ENCODE assay signal across 2 cellular contexts in genomic region chr7:136412952-136413351, GRCh38.
TF ChIP-seq lines count a peak whose summit lies in the region.

No MANE protein-coding gene starts in this region.

TF ChIP-seq in K562, 482 proteins besides CTCF, POLR2A, EP300 and RAD21 (continued from another document):
- TF ChIP-seq SRSF9 (IDR thresholded peaks at IDR 0.05; ENCODE audit: borderline replicate concordance, low read depth, low read length) (no peak), PRDM10 (IDR thresholded peaks at IDR 0.05; ENCODE audit: partially characterized antibody) (peak; percentile 68), CBX5 (IDR thresholded peaks at IDR 0.05; ENCODE audit: borderline replicate concordance, low read depth) (no peak)

TF ChIP-seq in GM23338, 12 proteins besides CTCF, POLR2A, EP300 and RAD21 (continued from another document):
- no peak for TF ChIP-seq REST (IDR thresholded peaks at IDR 0.05; ENCODE audit: unreplicated experiment)
- TF ChIP-seq ZNF331 (CRISPR knock-in tag; IDR thresholded peaks at IDR 0.05; ENCODE audit: low read depth) = no peak
- TF ChIP-seq STAT1 (IDR thresholded peaks at IDR 0.05; ENCODE audit: unreplicated experiment) = no peak
- TF ChIP-seq CREB1 (CRISPR knock-in tag; IDR thresholded peaks at IDR 0.05; ENCODE audit: low read depth) = no peak
- TF ChIP-seq POLR2AphosphoS5 (IDR thresholded peaks at IDR 0.05; ENCODE audit: low read depth) = no peak
- no peak for TF ChIP-seq EZH2phosphoT487 (IDR thresholded peaks at IDR 0.05; ENCODE audit: unreplicated experiment)
- no peak for TF ChIP-seq ETS1 (IDR thresholded peaks at IDR 0.05)
- TF ChIP-seq ZNF462 (CRISPR knock-in tag; IDR thresholded peaks at IDR 0.05) = no peak
- TF ChIP-seq EZH2 (IDR thresholded peaks at IDR 0.05; ENCODE audit: low read depth, unreplicated experiment) = no peak
- TF ChIP-seq JUNB (IDR thresholded peaks at IDR 0.05; ENCODE audit: unreplicated experiment) = no peak
- TF ChIP-seq ZNF114 (CRISPR knock-in tag; IDR thresholded peaks at IDR 0.05) = no peak
TF ChIP-seq in GM23338: peak in this region for 0.
